26 cellular contexts compared by ENCODE assay signal in genomic region chr16:30539000-30539964, GRCh38. TPM values are rescaled to one million over a fixed set of nuclear protein-coding genes. Genes with fewer than 3 reads are reported as not detected.
DNase-seq lines count a peak whose midpoint lies in the region; ATAC-seq and TF ChIP-seq lines count a peak whose summit lies in the region.
"Had no signal": no experiment of that assay in that cellular context is flagged by ENCODE, and none has a peak within 500 bp of the region (broad histone marks: within the 10 kb centered on the region; RNA-seq: fewer than 3 reads in every experiment).

No MANE protein-coding gene starts in this region.

- no peaks in the 10 kb centered on the region for H3K9me3 Mint-ChIP-seq in endodermal cell
- H3K9me3 Mint-ChIP-seq: naive thymus-derived CD4-positive, alpha-beta T cell; stimulated activated effector memory CD8-positive, alpha-beta T cell treated with anti-CD3 and anti-CD28 coated beads, Interleukin-12 subunit alpha, Interleukin-12 subunit beta, amount 100 ng/mL, for 72 hours; T-cell had no signal

- no peaks in the 10 kb centered on the region for H3K27me3 ChIP-seq in endodermal cell (ENCODE audit: control insufficient read depth, insufficient read depth, low read length, poor library complexity, severe bottlenecking)
- no peaks in the 10 kb centered on the region for H3K27me3 ChIP-seq in right atrium auricular region
- no peaks in the 10 kb centered on the region for H3K27me3 ChIP-seq in stomach
- H3K27me3 ChIP-seq: adrenal gland; BLaER1 treated with 17β-estradiol and CSF1 and Interleukin-3, amounts not matched to agents 10 nM and 100 nM; body of pancreas; dorsolateral prefrontal cortex had no signal

- no peaks in the 10 kb centered on the region for H4K20me1 ChIP-seq in OCI-LY7 (ENCODE audit: insufficient read depth, low read length)
- H4K20me1 ChIP-seq: BLaER1 treated with 17β-estradiol and CSF1 and Interleukin-3, amounts not matched to agents 10 nM and 100 nM had no signal

- H3K36me3 ChIP-seq in OCI-LY7 (ENCODE audit: insufficient read depth, low read length) (no peaks in the 10 kb centered on the region), endodermal cell (ENCODE audit: control insufficient read depth, insufficient read depth, low read length) (no peaks in the 10 kb centered on the region), right atrium auricular region (no peaks in the 10 kb centered on the region), stomach (no peaks in the 10 kb centered on the region)
- H3K36me3 ChIP-seq: adrenal gland had no signal

- TF ChIP-seq CTCF in OCI-LY7 (conservative IDR thresholded peaks at IDR 0.05; ENCODE audit: low read length), result no peak
- no peak for TF ChIP-seq CTCF in endodermal cell (conservative IDR thresholded peaks at IDR 0.05)
- no peak for TF ChIP-seq CTCF in right atrium auricular region (IDR thresholded peaks at IDR 0.05)
- no peak for TF ChIP-seq CTCF in stomach (IDR thresholded peaks at IDR 0.05)

- H3K27ac ChIP-seq in OCI-LY7 (ENCODE audit: low read depth, low read length, poor library complexity, severe bottlenecking), result no peak overlapping the region
- H3K27ac ChIP-seq in endodermal cell (ENCODE audit: low read depth, low read length), result no peak overlapping the region
- peak overlapping the region; percentile 74 to 81 for H3K27ac ChIP-seq in right atrium auricular region
- H3K27ac ChIP-seq in stomach, result peak overlapping the region; percentile 78 to 84 (median 81)
- H3K27ac ChIP-seq: adrenal gland; BLaER1 treated with 17β-estradiol and CSF1 and Interleukin-3, amounts not matched to agents 10 nM and 100 nM; dorsolateral prefrontal cortex had no signal

- H3K4me3 Mint-ChIP-seq in endodermal cell, result no peak overlapping the region
- H3K4me3 Mint-ChIP-seq: stimulated activated effector memory CD8-positive, alpha-beta T cell treated with anti-CD3 and anti-CD28 coated beads, Interleukin-12 subunit alpha, Interleukin-12 subunit beta, amount 100 ng/mL, for 72 hours; T-cell had no signal

- peaks cover 31% of the 10 kb centered on the region for H3K4me1 ChIP-seq in OCI-LY7 (ENCODE audit: insufficient read depth, low read length, poor library complexity, severe bottlenecking)
- H3K4me1 ChIP-seq in endodermal cell (ENCODE audit: control insufficient read depth, insufficient read depth, low read length), result peaks cover under 1% of the 10 kb centered on the region
- H3K4me1 ChIP-seq in right atrium auricular region, result peaks cover 0 to 49% of the 10 kb centered on the region in 2 donors
- peaks cover 11 to 44% (median 24%) of the 10 kb centered on the region in 4 donors for H3K4me1 ChIP-seq in stomach

- no peaks in the 10 kb centered on the region for H3K27me3 Mint-ChIP-seq in endodermal cell (ENCODE audit: insufficient read depth)
- H3K27me3 Mint-ChIP-seq: naive thymus-derived CD4-positive, alpha-beta T cell; T-cell had no signal

- intact Hi-C loops in OCI-LY7 (cut with micrococcal nuclease; ENCODE audit: unreplicated experiment), result no loop called here
- intact Hi-C loops in stomach (cut with DNase I; ENCODE audit: low total_unique reads), result no loop called here

- DNase-seq in OCI-LY7 (ENCODE audit: low spot score), result no peak
- peak; percentile 47 for DNase-seq in endodermal cell
- no peak for DNase-seq in right atrium auricular region (ENCODE audit: low spot score)
- DNase-seq in stomach, result no peak
- no peak for DNase-seq in activated CD4-positive, alpha-beta T cell treated with anti-CD3 and anti-CD28 coated beads, Interleukin-2, amount 50 U/mL, for 1 hour
- DNase-seq: activated CD4-positive, alpha-beta T cell treated with anti-CD3 and anti-CD28 coated beads, Interleukin-2, amount 50 U/mL, for 4 hours; activated CD4-positive, CD25-positive, alpha-beta regulatory T cell; activated naive CD4-positive, alpha-beta T cell treated with Interleukin-2 at 50 U/mL for 16 hours; adrenal gland; cerebellar nuclear complex; dorsolateral prefrontal cortex; HCEC 1CT; islet precursor cell; midbrain; naive thymus-derived CD4-positive, alpha-beta T cell; NCI-H1092; NCI-H1694; NCI-H82; substantia nigra; T-cell; trophoblast cell had no signal

- ATAC-seq in HG02759 (IDR thresholded peaks at IDR 0.05; ENCODE audit: unreplicated experiment), result no peak
- no peak for ATAC-seq in GM19467 (IDR thresholded peaks at IDR 0.05; ENCODE audit: unreplicated experiment)
- ATAC-seq: body of pancreas; naive thymus-derived CD4-positive, alpha-beta T cell; stimulated activated effector memory CD8-positive, alpha-beta T cell treated with anti-CD3 and anti-CD28 coated beads, Interleukin-12 subunit alpha, Interleukin-12 subunit beta, amount 100 ng/mL, for 72 hours; T-cell had no signal

- H2AFZ ChIP-seq in OCI-LY7 (ENCODE audit: low read length), result no peak overlapping the region

- BruUV-seq in OCI-LY7 (replicated peaks; lab: Mats Ljungman, UMichigan), result no TSS peak

- H3K9me3 ChIP-seq in OCI-LY7 (ENCODE audit: low read length) (no peaks in the 10 kb centered on the region), endodermal cell (ENCODE audit: control insufficient read depth, low read length) (peaks cover 4% of the 10 kb centered on the region), right atrium auricular region (no peaks in the 10 kb centered on the region), stomach (no peaks in the 10 kb centered on the region)
- H3K9me3 ChIP-seq: adrenal gland; BLaER1 treated with 17β-estradiol and CSF1 and Interleukin-3, amounts not matched to agents 10 nM and 100 nM; body of pancreas had no signal

- H3K9ac ChIP-seq in endodermal cell (ENCODE audit: extremely low read depth, low read length, poor library complexity, severe bottlenecking), result no peak overlapping the region

- no peaks in the 10 kb centered on the region for H3K9me2 ChIP-seq in OCI-LY7 (ENCODE audit: insufficient read depth, low read length)

- peaks cover 14% of the 10 kb centered on the region for H3K36me3 Mint-ChIP-seq in endodermal cell (ENCODE audit: low read depth)
- H3K36me3 Mint-ChIP-seq: T-cell had no signal

- TF ChIP-seq POLR2A in stomach (IDR thresholded peaks at IDR 0.05), result no peak

- WGBS in endodermal cell (ENCODE audit: insufficient coverage in 1 of 2, insufficient read length in 1 of 2), 2 experiments, result 95 to 98% methylated on average over 5 to 8 of the region's 8 CpGs
- 48 to 70% (median 50%) methylated on average over 7 to 8 of the region's 8 CpGs for WGBS in stomach, 5 donors

- H3K4me2 ChIP-seq in OCI-LY7 (ENCODE audit: low read length), result peak overlapping the region; percentile 30; the same call in 1 of the 2 replicates

- TF ChIP-seq EP300 in stomach (IDR thresholded peaks at IDR 0.05), result no peak

- CTCF ChIA-PET in OCI-LY7 (lab: Charles Lee; ENCODE audit: unreplicated experiment), result no interaction called here

- H3K4me3 ChIP-seq in OCI-LY7 (ENCODE audit: low read depth, low read length, poor library complexity, severe bottlenecking) (no peak overlapping the region), endodermal cell (ENCODE audit: low read length) (no peak overlapping the region), right atrium auricular region (no peak overlapping the region), stomach (no peak overlapping the region)
- H3K4me3 ChIP-seq: adrenal gland; BLaER1 treated with 17β-estradiol and CSF1 and Interleukin-3, amounts not matched to agents 10 nM and 100 nM; body of pancreas; dorsolateral prefrontal cortex had no signal

- H3K27ac Mint-ChIP-seq in endodermal cell, result peak overlapping the region; percentile 84
- H3K27ac Mint-ChIP-seq: stimulated activated effector memory CD8-positive, alpha-beta T cell treated with anti-CD3 and anti-CD28 coated beads, Interleukin-12 subunit alpha, Interleukin-12 subunit beta, amount 100 ng/mL, for 72 hours; T-cell had no signal

- POLR2A ChIA-PET in OCI-LY7 (lab: Charles Lee), result no interaction called here

- H3K79me2 ChIP-seq in OCI-LY7 (ENCODE audit: insufficient read depth, low read depth, low read length), result peaks cover 19% of the 10 kb centered on the region; the same call in 1 of the 2 replicates

- peaks cover 31% of the 10 kb centered on the region for H3K4me1 Mint-ChIP-seq in endodermal cell

RNA-seq across cellular contexts. Expression of gene ZNF747, which starts 4.6 kb away (rescaled TPM):
- 15.7 and 22.2 TPM in 2 replicates for total RNA-seq in OCI-LY7 (2014; rRNA removed; shearing (Covaris generic))
- total RNA-seq in OCI-LY7 (2022), result 17.2 and 20.8 TPM in 2 replicates
- total RNA-seq in endodermal cell, result 10 to 100 TPM; 15.5 to 17.1 TPM
- 6.7 TPM for polyA plus RNA-seq in endodermal cell (2013, experiment 1 of 2)
- 6.6 TPM for polyA plus RNA-seq in endodermal cell (2013, experiment 2 of 2)
- 10 to 100 TPM; 13.3 to 16.2 TPM for total RNA-seq in right atrium auricular region
- total RNA-seq in stomach, result 10 to 100 TPM; 10.3 to 18.7 (median 12.9) TPM
- 1 to 10 TPM; 6.2 to 7.8 (median 7.3) TPM for polyA plus RNA-seq in stomach

RNA-seq across cellular contexts. Expression of gene ZNF768, which starts 12.9 kb away (rescaled TPM):
- total RNA-seq in OCI-LY7 (2014; rRNA removed; shearing (Covaris generic)), result 43.4 and 63.7 TPM in 2 replicates
- total RNA-seq in OCI-LY7 (2022) (38.3 and 42.9 TPM in 2 replicates), endodermal cell (10 to 100 TPM; 47.0 to 59.2 TPM), right atrium auricular region (10 to 100 TPM; 41.1 to 51.4 TPM), stomach (10 to 100 TPM; 11.9 to 75.0 (median 30.0) TPM)
- polyA plus RNA-seq in endodermal cell (2013, experiment 1 of 2), result 52.3 TPM
- polyA plus RNA-seq in endodermal cell (2013, experiment 2 of 2), result 47.9 TPM
- polyA plus RNA-seq in stomach, result 10 to 100 TPM; 27.0 to 33.2 (median 32.7) TPM

RNA-seq across cellular contexts. Expression of gene ZNF764, which starts 18.9 kb away (rescaled TPM):
- 10.5 and 14.6 TPM in 2 replicates for total RNA-seq in OCI-LY7 (2014; rRNA removed; shearing (Covaris generic))
- total RNA-seq in OCI-LY7 (2022) (12.8 and 13.8 TPM in 2 replicates), endodermal cell (10 to 100 TPM; 19.0 TPM), right atrium auricular region (10 to 100 TPM; 12.0 to 16.9 TPM), stomach (100 to 1,000 TPM in 1 of 5 donors, 10 to 100 TPM in 3, 1 to 10 TPM in 1; 3.5 to 107 (median 13.4) TPM)
- polyA plus RNA-seq in endodermal cell (2013, experiment 1 of 2), result 13.7 TPM
- 12.5 TPM for polyA plus RNA-seq in endodermal cell (2013, experiment 2 of 2)
- 1 to 10 TPM; 3.9 to 7.8 (median 6.8) TPM for polyA plus RNA-seq in stomach

RNA-seq across cellular contexts. Expression of gene ZNF688, which starts 32.2 kb away (rescaled TPM):
- total RNA-seq in OCI-LY7 (2014; rRNA removed; shearing (Covaris generic)), result 17.5 and 19.8 TPM in 2 replicates
- total RNA-seq in OCI-LY7 (2022) (15.0 and 15.3 TPM in 2 replicates), endodermal cell (1 to 10 TPM; 6.4 to 7.5 TPM), right atrium auricular region (10 to 100 TPM in 1 of 2 donors, 1 to 10 TPM in 1; 9.6 to 13.5 TPM), stomach (100 to 1,000 TPM in 1 of 5 donors, 10 to 100 TPM in 3, 1 to 10 TPM in 1; 9.4 to 123 (median 18.3) TPM)
- 9.6 TPM for polyA plus RNA-seq in endodermal cell (2013, experiment 1 of 2)
- 9.1 TPM for polyA plus RNA-seq in endodermal cell (2013, experiment 2 of 2)
- 10 to 100 TPM; 25.2 to 26.1 (median 25.3) TPM for polyA plus RNA-seq in stomach

RNA-seq across cellular contexts. Expression of gene ZNF785, which starts 46.2 kb away (rescaled TPM):
- total RNA-seq in OCI-LY7 (2014; rRNA removed; shearing (Covaris generic)), result 6.8 and 9.3 TPM in 2 replicates
- total RNA-seq in OCI-LY7 (2022) (4.1 and 4.6 TPM in 2 replicates), endodermal cell (10 to 100 TPM; 22.5 to 24.0 TPM), right atrium auricular region (1 to 10 TPM; 5.5 to 6.0 TPM), stomach (10 to 100 TPM in 3 of 5 donors, 1 to 10 TPM in 2; 7.8 to 49.0 (median 10.3) TPM)
- polyA plus RNA-seq in endodermal cell (2013, experiment 1 of 2), result 14.3 TPM
- polyA plus RNA-seq in endodermal cell (2013, experiment 2 of 2), result 13.2 TPM
- 1 to 10 TPM; 3.8 to 5.4 (median 4.6) TPM for polyA plus RNA-seq in stomach

Comparison
In these comparisons a context has a peak if more than half of its experiments do, and no peak if none do; other contexts are left out.
1. H3K27ac ChIP-seq: peak in right atrium auricular region (2 of 2) and stomach (5 of 5); none in OCI-LY7 (single experiment) and endodermal cell (single experiment).